11 cellular contexts compared by ENCODE assay signal in the genomic region with DNA sequence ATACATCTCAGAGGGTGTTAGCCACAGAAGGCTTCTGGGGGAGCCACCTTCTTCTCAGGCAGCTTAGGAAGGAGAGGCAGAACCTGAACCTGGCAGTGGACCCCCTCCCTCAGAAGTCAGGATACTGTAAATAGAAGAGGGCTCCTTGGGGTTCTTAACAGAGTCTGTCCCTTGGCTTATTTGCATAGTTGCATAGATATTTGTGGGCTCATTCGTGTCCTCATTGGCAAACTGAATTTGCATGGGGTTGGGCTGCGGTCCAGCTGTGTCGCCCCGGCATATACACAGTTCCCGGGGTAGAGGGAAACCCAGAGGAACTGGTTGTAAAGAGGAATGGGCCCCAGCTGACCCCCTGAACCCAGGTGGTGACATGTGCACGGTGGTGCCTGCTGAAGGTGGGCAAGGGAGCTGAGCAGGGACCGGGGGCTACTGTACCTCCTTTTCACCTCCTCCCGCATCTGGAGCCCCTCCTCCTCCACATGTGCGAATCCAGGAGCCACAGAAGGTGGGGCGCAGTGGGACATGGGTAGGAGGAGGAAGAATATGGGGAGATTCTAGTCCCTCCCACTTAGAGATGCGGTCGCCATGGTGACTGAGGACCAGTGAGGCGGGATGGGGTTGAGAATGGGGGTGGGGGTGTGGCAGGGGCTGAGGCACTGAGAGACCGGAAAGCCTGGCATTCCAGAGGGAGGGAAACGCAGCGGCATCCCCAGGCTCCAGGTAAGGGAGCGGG. TPM values are rescaled to one million over a fixed set of nuclear protein-coding genes. Genes with fewer than 3 reads are reported as not detected.
DNase-seq lines count a peak whose midpoint lies in the region; ATAC-seq, FAIRE-seq and TF ChIP-seq lines count a peak whose summit lies in the region.
"Had no signal": no experiment of that assay in that cellular context is flagged by ENCODE, and none has a peak within 500 bp of the region (broad histone marks: within the 10 kb centered on the region; RNA-seq: fewer than 3 reads in every experiment).

No MANE protein-coding gene starts in this region.

- H3K9ac ChIP-seq in H1 (replicated peaks in 1 of 4; ENCODE audit: extremely low read depth in 1 of 4, low read depth in 3 of 4, low read length in 3 of 4): no peak overlapping the region

- no peak overlapping the region for H3K4ac ChIP-seq in H1 (replicated peaks; ENCODE audit: insufficient read length, low read depth, low read length)

- peak overlapping the region; percentile 65; the same call in 1 of the 2 replicates for H2BK15ac ChIP-seq in H1 (ENCODE audit: low read length)

- no peaks in the 10 kb centered on the region for H3K79me2 ChIP-seq in H1 (ENCODE audit: control insufficient read depth in 1 of 2, insufficient read depth in 2 of 2, low read length in 2 of 2)

- H3K9me3 ChIP-seq in H1 (ENCODE audit: insufficient read depth in 2 of 2, low read depth in 1 of 2, low read length in 1 of 2): no peaks in the 10 kb centered on the region
- H3K9me3 ChIP-seq: prostate gland, suprapubic skin had no signal

- H3K23me2 ChIP-seq in H1 (ENCODE audit: low read depth, low read length): peaks cover 3% of the 10 kb centered on the region; the same call in 1 of the 2 replicates

- no peak overlapping the region for H3K27ac ChIP-seq in H1 (ENCODE audit: low read depth, low read length)
- H3K27ac ChIP-seq: prostate gland, suprapubic skin had no signal

- peak overlapping the region; percentile 67 to 87 for H3K4me2 ChIP-seq in H1 (ENCODE audit: insufficient read depth in 1 of 2, low read depth in 2 of 2, low read length in 2 of 2)

- POLR2A ChIA-PET in H1 (lab: Charles Lee; ENCODE audit: partially characterized antibody): interaction anchor here (0.7 to 8.5 kb wide), 14 partner anchors 12 to 98 kb away, joined by 3 to 64 read pairs (median 4); a partner anchor contains a TSS

- H3K4me1 ChIP-seq in H1 (replicated peaks in 1 of 4; ENCODE audit: control insufficient read depth in 3 of 4, insufficient read depth in 4 of 4, low read length in 3 of 4): peaks cover 27 to 48% (median 28%) of the 10 kb centered on the region in 4 experiments

- no peak overlapping the region for H3K18ac ChIP-seq in H1 (ENCODE audit: extremely low read depth, low read length)

- peak overlapping the region; percentile 29 for H4K91ac ChIP-seq in H1 (replicated peaks; ENCODE audit: insufficient read length, low read length)

- peak overlapping the region; percentile 2 for H3K14ac ChIP-seq in H1 (ENCODE audit: insufficient read length)

- H4K8ac ChIP-seq in H1 (ENCODE audit: extremely low read depth, insufficient read depth, low read length): 0 out of 2 replicates have a peak overlapping the region, but pooled peaks have one; percentile 16

- DNase-seq in H1 (ENCODE audit: low read depth in 1 of 2, low spot score in 2 of 2) (peak; percentile 90 to 92), cerebellar nuclear complex (lab: John Stamatoyannopoulos, UW) (no peak), cerebellum (ENCODE audit: low spot score) (no peak), NCI-H1092 treated with DMSO at 0.1 percent for 48 hours (lab: John Stamatoyannopoulos, UW) (no peak)
- no peak for DNase-seq in activated CD4-positive, alpha-beta T cell treated with anti-CD3 and anti-CD28 coated beads, Interleukin-2, amount 50 U/mL, for 1 hour
- DNase-seq: DMS53 had no signal

- peak overlapping the region; percentile 40; the same call in 1 of the 2 replicates for H2BK20ac ChIP-seq in H1 (ENCODE audit: low read length)

- peak in 1 of 2 experiments; percentile 52; a peak in 2 of 3 replicates for TF ChIP-seq EP300 in H1 (IDR thresholded peaks at IDR 0.05; ENCODE audit: borderline replicate concordance in 1 of 2, low read depth in 2 of 2, low read length in 2 of 2)

- no peak overlapping the region for H3K56ac ChIP-seq in H1 (replicated peaks; ENCODE audit: insufficient read length, low read depth, low read length)

- no peak overlapping the region for H2AFZ ChIP-seq in H1 (ENCODE audit: low read length)

- no peak for TF ChIP-seq CTCF in H1 (IDR thresholded peaks at IDR 0.05; ENCODE audit: control extremely low read depth in 1 of 3, insufficient read depth in 1 of 3, low read depth in 1 of 3, low read length in 3 of 3)

- H2BK5ac ChIP-seq in H1 (ENCODE audit: low read depth, low read length): peak overlapping the region; percentile 94; the same call in 1 of the 2 replicates

- H4K20me1 ChIP-seq in H1 (replicated peaks in 1 of 2; ENCODE audit: control insufficient read depth in 1 of 2, insufficient read depth in 2 of 2, low read length in 2 of 2): no peaks in the 10 kb centered on the region

- H3K36me3 ChIP-seq in H1 (ENCODE audit: control insufficient read depth in 2 of 4, insufficient read depth in 4 of 4, low read length in 3 of 4): no peaks in the 10 kb centered on the region
- H3K36me3 ChIP-seq: prostate gland, suprapubic skin had no signal

- peak overlapping the region; percentile 82; the same call in 1 of the 2 replicates for H2AK5ac ChIP-seq in H1 (ENCODE audit: low read depth, low read length)

- no peak overlapping the region for H4K5ac ChIP-seq in H1 (ENCODE audit: insufficient read length, low read depth, low read length)

- CTCF ChIA-PET in H1 (lab: Charles Lee; ENCODE audit: partially characterized antibody): interaction anchor here (0.6 to 42.4 kb wide), 21 partner anchors 8 to 379 kb away, joined by 3 to 1994 read pairs (median 3); a partner anchor contains a TSS

- H3K4me3 ChIP-seq in H1 (ENCODE audit: extremely low read depth in 1 of 4, insufficient read depth in 2 of 4, low read depth in 3 of 4, low read length in 4 of 4): peak overlapping the region in 2 of 4 experiments; percentile 11 to 43; a peak in 3 of 8 replicates
- H3K4me3 ChIP-seq: prostate gland, suprapubic skin had no signal

- peak; percentile 55 for TF ChIP-seq POLR2A in GM10847 (IDR thresholded peaks at IDR 0.05; ENCODE audit: extremely low read depth, insufficient read length)
- TF ChIP-seq POLR2A in H1 (IDR thresholded peaks at IDR 0.05; ENCODE audit: control extremely low read depth in 1 of 2, low read depth in 2 of 2, low read length in 2 of 2): no peak

- FAIRE-seq in H1 (lab: Jason Lieb, UNC): no peak

- ATAC-seq in GM19397 (IDR thresholded peaks at IDR 0.05; ENCODE audit: unreplicated experiment) (peak; percentile 43), HG03159 (IDR thresholded peaks at IDR 0.05; ENCODE audit: unreplicated experiment) (peak; percentile 42)

- no peak overlapping the region for H2BK120ac ChIP-seq in H1 (replicated peaks; ENCODE audit: low read depth, low read length)

- H2BK12ac ChIP-seq in H1 (ENCODE audit: low read depth, low read length): peak overlapping the region; percentile 85; the same call in 1 of the 2 replicates

- H3K23ac ChIP-seq in H1 (ENCODE audit: insufficient read length): no peak overlapping the region

- H3K27me3 ChIP-seq in H1 (replicated peaks in 1 of 4; ENCODE audit: control insufficient read depth in 3 of 4, extremely low read depth in 1 of 4, insufficient read depth in 3 of 4, low read length in 3 of 4): no peaks in the 10 kb centered on the region
- H3K27me3 ChIP-seq: suprapubic skin had no signal

- no peak for TF ChIP-seq RAD21 in H1 (IDR thresholded peaks at IDR 0.05 in 1 of 2, conservative IDR thresholded peaks at IDR 0.05 in 1 of 2; ENCODE audit: low read depth in 2 of 2, low read length in 2 of 2)

- no peaks in the 10 kb centered on the region; the same call in 1 of the 2 replicates for H3K79me1 ChIP-seq in H1 (ENCODE audit: low read depth, low read length)

- WGBS in H1 (ENCODE audit: extremely low coverage in 1 of 2, insufficient coverage in 1 of 2, insufficient read length in 1 of 2, insufficient replicate concordance in 2 of 2, low coverage in 1 of 2, low lambda C conversion rate in 2 of 2, missing lambda C conversion rate in 1 of 2), 2 experiments: 16% methylated on average over 12 of the region's 17 CpGs; no CpG with 5 or more reads in 1 of the 2 experiments

TF ChIP-seq in H1, 55 proteins besides CTCF, POLR2A, EP300 and RAD21 (continues in another document):
- TF ChIP-seq, protein P1, sequence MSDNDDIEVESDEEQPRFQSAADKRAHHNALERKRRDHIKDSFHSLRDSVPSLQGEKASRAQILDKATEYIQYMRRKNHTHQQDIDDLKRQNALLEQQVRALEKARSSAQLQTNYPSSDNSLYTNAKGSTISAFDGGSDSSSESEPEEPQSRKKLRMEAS (IDR thresholded peaks at IDR 0.05): 0 out of 2 replicates have a peak, but pooled peaks have one; percentile 42
- TF ChIP-seq HDAC2 (IDR thresholded peaks at IDR 0.05; ENCODE audit: borderline replicate concordance in 1 of 2, low read depth in 2 of 2, low read length in 2 of 2): no peak

RNA-seq across cellular contexts. Expression of a gene that starts 3.8 kb away (rescaled TPM):
- 5.9 and 7.3 TPM in 2 replicates for total RNA-seq in H1 (2021; fragmentation: NEBNext Ultra II Directional; extraction: Animal tissue kit (Norgen Biotek cat#: 25700))
- polyA plus RNA-seq in H1 (2011; rRNA removed): 10.6 and 12.0 TPM in 2 replicates
- 10.3 TPM for polyA plus RNA-seq in H1 (2011; cell fraction: cytosol; rRNA removed)
- polyA plus RNA-seq in H1 (2011; cell fraction: nucleus; rRNA removed): 27.7 TPM
- polyA plus RNA-seq in H1 (2012, experiment 1 of 2): 5.9 to 11.9 TPM (median 8.7 TPM) in 4 replicates
- 6.4 TPM for polyA plus RNA-seq in H1 (2012, experiment 2 of 2)
- 6.5 TPM for polyA plus RNA-seq in H1 (2013, experiment 1 of 2)
- polyA plus RNA-seq in H1 (2013, experiment 2 of 2): 6.3 TPM
- polyA minus RNA-seq in H1 (2011; rRNA and poly(A)+ RNA removed): 11.9 TPM in 2 replicates
- polyA minus RNA-seq in H1 (2011; cell fraction: cytosol; rRNA and poly(A)+ RNA removed): 12.0 TPM
- 15.1 TPM for polyA minus RNA-seq in H1 (2011; cell fraction: nucleus; rRNA and poly(A)+ RNA removed)
- total RNA-seq in cerebellum: 12.3 TPM

RNA-seq across cellular contexts. Expression of a gene that starts 35.0 kb away (rescaled TPM):
- 46.8 and 48.0 TPM in 2 replicates for total RNA-seq in H1 (2021; fragmentation: NEBNext Ultra II Directional; extraction: Animal tissue kit (Norgen Biotek cat#: 25700))
- polyA plus RNA-seq in H1 (2011; rRNA removed): 25.8 and 38.3 TPM in 2 replicates
- polyA plus RNA-seq in H1 (2011; cell fraction: cytosol; rRNA removed): 33.6 TPM
- 78.1 TPM for polyA plus RNA-seq in H1 (2011; cell fraction: nucleus; rRNA removed)
- 36.7 to 43.4 TPM (median 39.1 TPM) in 4 replicates for polyA plus RNA-seq in H1 (2012, experiment 1 of 2)
- 56.7 TPM for polyA plus RNA-seq in H1 (2012, experiment 2 of 2)
- 34.7 TPM for polyA plus RNA-seq in H1 (2013, experiment 1 of 2)
- polyA plus RNA-seq in H1 (2013, experiment 2 of 2): 32.6 TPM
- 15.1 and 20.9 TPM in 2 replicates for polyA minus RNA-seq in H1 (2011; rRNA and poly(A)+ RNA removed)
- 33.7 TPM for polyA minus RNA-seq in H1 (2011; cell fraction: cytosol; rRNA and poly(A)+ RNA removed)
- 28.1 TPM for polyA minus RNA-seq in H1 (2011; cell fraction: nucleus; rRNA and poly(A)+ RNA removed)
- 26.9 TPM for total RNA-seq in cerebellum

RNA-seq across cellular contexts. Expression of a gene that starts 44.4 kb away (rescaled TPM):
- 23.4 and 31.4 TPM in 2 replicates for total RNA-seq in H1 (2021; fragmentation: NEBNext Ultra II Directional; extraction: Animal tissue kit (Norgen Biotek cat#: 25700))
- polyA plus RNA-seq in H1 (2011; rRNA removed): 27.0 and 32.1 TPM in 2 replicates
- polyA plus RNA-seq in H1 (2011; cell fraction: cytosol; rRNA removed): 26.1 TPM
- polyA plus RNA-seq in H1 (2011; cell fraction: nucleus; rRNA removed): 19.4 TPM
- 21.8 to 26.9 TPM (median 25.5 TPM) in 4 replicates for polyA plus RNA-seq in H1 (2012, experiment 1 of 2)
- polyA plus RNA-seq in H1 (2012, experiment 2 of 2): 11.2 TPM
- 19.3 TPM for polyA plus RNA-seq in H1 (2013, experiment 1 of 2)
- 21.1 TPM for polyA plus RNA-seq in H1 (2013, experiment 2 of 2)
- 50.6 and 53.0 TPM in 2 replicates for polyA minus RNA-seq in H1 (2011; rRNA and poly(A)+ RNA removed)
- 18.2 TPM for polyA minus RNA-seq in H1 (2011; cell fraction: cytosol; rRNA and poly(A)+ RNA removed)
- 15.3 TPM for polyA minus RNA-seq in H1 (2011; cell fraction: nucleus; rRNA and poly(A)+ RNA removed)
- 12.1 TPM for total RNA-seq in cerebellum

Comparison
In these comparisons a context has a peak if more than half of its experiments do, and no peak if none do; other contexts are left out.
1. DNase-seq: peak in H1 (2 of 2); none in cerebellar nuclear complex (0 of 2), cerebellum (single experiment), activated CD4-positive, alpha-beta T cell treated with anti-CD3 and anti-CD28 coated beads, Interleukin-2, amount 50 U/mL, for 1 hour (single experiment) and NCI-H1092 treated with DMSO at 0.1 percent for 48 hours (single experiment).